Comparison of ENCODE assay signal across 19 cellular contexts in genomic region chr19:29083863-29084262, GRCh38.
A peak's percentile ranks its signal among the peaks of the same experiment; 100 is the strongest.
DNase-seq lines count a peak whose midpoint lies in the region; ATAC-seq and TF ChIP-seq lines count a peak whose summit lies in the region.
"Had no signal": no experiment of that assay in that cellular context is flagged by ENCODE, and none has a peak within 500 bp of the region (broad histone marks: within the 10 kb centered on the region; RNA-seq: fewer than 3 reads in every experiment).

No MANE protein-coding gene starts in this region.

- no peak for TF ChIP-seq CTCF in endodermal cell (conservative IDR thresholded peaks at IDR 0.05)
- TF ChIP-seq CTCF in CD8-positive, alpha-beta T cell (IDR thresholded peaks at IDR 0.05), result no peak

- no peak overlapping the region for H3K27ac ChIP-seq in endodermal cell (ENCODE audit: low read depth, low read length)
- no peak overlapping the region for H3K27ac ChIP-seq in CD8-positive, alpha-beta T cell (ENCODE audit: low read depth, low read length)
- H3K27ac ChIP-seq: 22Rv1; A549; BLaER1 treated with 17β-estradiol and CSF1 and Interleukin-3, amounts not matched to agents 10 nM and 100 nM; C4-2B had no signal

- H3K9me3 ChIP-seq in endodermal cell (ENCODE audit: control insufficient read depth, low read length), result no peaks in the 10 kb centered on the region
- no peaks in the 10 kb centered on the region for H3K9me3 ChIP-seq in CD8-positive, alpha-beta T cell (ENCODE audit: low read length)
- H3K9me3 ChIP-seq: A549; BLaER1 treated with 17β-estradiol and CSF1 and Interleukin-3, amounts not matched to agents 10 nM and 100 nM; Caco-2 had no signal

- peaks cover 20% of the 10 kb centered on the region for H3K27me3 Mint-ChIP-seq in endodermal cell (ENCODE audit: insufficient read depth)
- peaks cover 17% of the 10 kb centered on the region for H3K27me3 Mint-ChIP-seq in CD8-positive, alpha-beta T cell (ENCODE audit: low read depth)
- H3K27me3 Mint-ChIP-seq: B cell had no signal

- H3K9me3 Mint-ChIP-seq in endodermal cell, result no peaks in the 10 kb centered on the region
- no peaks in the 10 kb centered on the region for H3K9me3 Mint-ChIP-seq in CD8-positive, alpha-beta T cell
- H3K9me3 Mint-ChIP-seq: CD4-positive, alpha-beta T cell had no signal

- intact Hi-C loops in posterior vena cava (cut with DNase I), result no loop called here
- intact Hi-C loops in CD8-positive, alpha-beta T cell (cut with DNase I, micrococcal nuclease), result no loop called here

- H3K4me3 Mint-ChIP-seq in endodermal cell, result no peak overlapping the region
- no peak overlapping the region for H3K4me3 Mint-ChIP-seq in CD8-positive, alpha-beta T cell
- H3K4me3 Mint-ChIP-seq: B cell; CD4-positive, alpha-beta T cell had no signal

- WGBS in endodermal cell (ENCODE audit: insufficient coverage in 1 of 2, insufficient read length in 1 of 2), 2 experiments, result 85 to 88% methylated on average over 5 to 6 of the region's 6 CpGs

- peaks cover 28% of the 10 kb centered on the region for H3K27me3 ChIP-seq in endodermal cell (ENCODE audit: control insufficient read depth, insufficient read depth, low read length, poor library complexity, severe bottlenecking)
- H3K27me3 ChIP-seq in CD8-positive, alpha-beta T cell (ENCODE audit: insufficient read depth, low read length), result no peaks in the 10 kb centered on the region
- H3K27me3 ChIP-seq: BLaER1 treated with 17β-estradiol and CSF1 and Interleukin-3, amounts not matched to agents 10 nM and 100 nM had no signal

- no peak overlapping the region for H3K4me3 ChIP-seq in endodermal cell (ENCODE audit: low read length)
- no peak overlapping the region for H3K4me3 ChIP-seq in CD8-positive, alpha-beta T cell (ENCODE audit: low read depth, low read length)
- H3K4me3 ChIP-seq: A549; BLaER1 treated with 17β-estradiol and CSF1 and Interleukin-3, amounts not matched to agents 10 nM and 100 nM had no signal

- no peaks in the 10 kb centered on the region for H3K4me1 Mint-ChIP-seq in endodermal cell
- no peaks in the 10 kb centered on the region for H3K4me1 Mint-ChIP-seq in CD8-positive, alpha-beta T cell (ENCODE audit: low read depth)
- H3K4me1 Mint-ChIP-seq: B cell; CD8-positive, alpha-beta memory T cell had no signal

- no peaks in the 10 kb centered on the region for H3K36me3 ChIP-seq in endodermal cell (ENCODE audit: control insufficient read depth, insufficient read depth, low read length)
- no peaks in the 10 kb centered on the region for H3K36me3 ChIP-seq in CD8-positive, alpha-beta T cell (ENCODE audit: insufficient read depth, low read length)
- H3K36me3 ChIP-seq: BLaER1 treated with 17β-estradiol and CSF1 and Interleukin-3, amounts not matched to agents 10 nM and 100 nM had no signal

- CTCF ChIA-PET in CD8-positive, alpha-beta T cell (lab: Charles Lee), result no interaction called here

- ATAC-seq in HG03378 (IDR thresholded peaks at IDR 0.05; ENCODE audit: unreplicated experiment) (no peak), HG03565 (IDR thresholded peaks at IDR 0.05; ENCODE audit: unreplicated experiment) (no peak)
- no peak for ATAC-seq in CD8-positive, alpha-beta T cell

- no peak overlapping the region for H3K27ac Mint-ChIP-seq in endodermal cell
- H3K27ac Mint-ChIP-seq in CD8-positive, alpha-beta T cell, result no peak overlapping the region
- H3K27ac Mint-ChIP-seq: B cell; CD4-positive, alpha-beta T cell; CD8-positive, alpha-beta memory T cell had no signal

- POLR2A ChIA-PET in CD8-positive, alpha-beta T cell (lab: Charles Lee), result no interaction called here

- no peaks in the 10 kb centered on the region for H3K4me1 ChIP-seq in endodermal cell (ENCODE audit: control insufficient read depth, insufficient read depth, low read length)
- no peaks in the 10 kb centered on the region for H3K4me1 ChIP-seq in CD8-positive, alpha-beta T cell (ENCODE audit: insufficient read depth, low read length)
- H3K4me1 ChIP-seq: A549 had no signal

- no peak overlapping the region for H3K9ac ChIP-seq in endodermal cell (ENCODE audit: extremely low read depth, low read length, poor library complexity, severe bottlenecking)
- H3K9ac ChIP-seq: BLaER1 treated with 17β-estradiol and CSF1 and Interleukin-3, amounts not matched to agents 10 nM and 100 nM had no signal

- DNase-seq in COLO668 (lab: John Stamatoyannopoulos, UW; ENCODE audit: unreplicated experiment) (peak; percentile 3), endodermal cell (peak; percentile 29), islet precursor cell (peak; percentile 8), posterior vena cava (ENCODE audit: low spot score) (peak; percentile 78), MV-4-11 (lab: John Stamatoyannopoulos, UW) (no peak)
- DNase-seq in CD8-positive, alpha-beta T cell, result no peak
- DNase-seq: AML-193; CD4-positive, alpha-beta T cell; CD8-positive, alpha-beta memory T cell; DMS79 treated with DMSO at 0.1 percent for 48 hours; GF-D8 had no signal

- no peaks in the 10 kb centered on the region for H3K36me3 Mint-ChIP-seq in endodermal cell (ENCODE audit: low read depth)
- no peaks in the 10 kb centered on the region for H3K36me3 Mint-ChIP-seq in CD8-positive, alpha-beta T cell
- H3K36me3 Mint-ChIP-seq: CD8-positive, alpha-beta memory T cell had no signal

Comparison
In these comparisons a context has a peak if more than half of its experiments do, and no peak if none do; other contexts are left out.
1. DNase-seq: peak in COLO668 (single experiment), endodermal cell (single experiment), islet precursor cell (single experiment) and posterior vena cava (single experiment); none in CD8-positive, alpha-beta T cell (0 of 7) and MV-4-11 (single experiment).